Comparison of ENCODE assay signal across 13 cellular contexts in genomic region chr11:62858201-62858600, GRCh38. TPM values are rescaled to one million over a fixed set of nuclear protein-coding genes. Genes with fewer than 3 reads are reported as not detected.
DNase-seq lines count a peak whose midpoint lies in the region; ATAC-seq and TF ChIP-seq lines count a peak whose summit lies in the region.
"Had no signal": no experiment of that assay in that cellular context is flagged by ENCODE, and none has a peak within 500 bp of the region (broad histone marks: within the 10 kb centered on the region; RNA-seq: fewer than 3 reads in every experiment).

No MANE protein-coding gene starts in this region.

- POLR2A ChIA-PET in activated CD4-positive, alpha-beta T cell treated with anti-CD3 and anti-CD28 coated beads, Interleukin-2, amount 10 ng/mL, durations not matched to agents 7 days and 5 days (lab: Charles Lee) = interaction anchor here (5.1 kb wide), 1 partner anchor 18 kb away, joined by 58 read pairs; the partner anchor contains the start of gene WDR74

- H3K4me1 ChIP-seq in OCI-LY1 (ENCODE audit: insufficient read depth, low read length, severe bottlenecking) (peaks cover 73% of the 10 kb centered on the region), endodermal cell (ENCODE audit: control insufficient read depth, insufficient read depth, low read length) (peaks cover 5% of the 10 kb centered on the region), tibial nerve (peaks cover 3 to 32% (median 18%) of the 10 kb centered on the region in 4 donors)

- H3K27me3 ChIP-seq in OCI-LY1 (ENCODE audit: insufficient read depth, low read length) (no peaks in the 10 kb centered on the region), endodermal cell (ENCODE audit: control insufficient read depth, insufficient read depth, low read length, poor library complexity, severe bottlenecking) (no peaks in the 10 kb centered on the region), tibial nerve (no peaks in the 10 kb centered on the region)
- H3K27me3 ChIP-seq: Peyer's patch had no signal

- no peak overlapping the region for H2AFZ ChIP-seq in OCI-LY1 (ENCODE audit: low read length)

- no peak for TF ChIP-seq POLR2A in tibial nerve (IDR thresholded peaks at IDR 0.05)

- no peaks in the 10 kb centered on the region for H3K9me3 Mint-ChIP-seq in activated CD4-positive, alpha-beta T cell treated with anti-CD3 and anti-CD28 coated beads, Interleukin-2, amount 10 ng/mL, durations not matched to agents 7 days and 5 days
- H3K9me3 Mint-ChIP-seq in endodermal cell = no peaks in the 10 kb centered on the region

- peaks cover 38% of the 10 kb centered on the region for H3K36me3 ChIP-seq in OCI-LY1 (ENCODE audit: insufficient read depth, low read length)
- H3K36me3 ChIP-seq in endodermal cell (ENCODE audit: control insufficient read depth, insufficient read depth, low read length) = peaks cover 31% of the 10 kb centered on the region
- H3K36me3 ChIP-seq in tibial nerve = peaks cover 0 to 10% (median 4%) of the 10 kb centered on the region in 3 donors

- H3K27ac ChIP-seq in OCI-LY1 (ENCODE audit: low read depth, low read length, poor library complexity, severe bottlenecking) (peak overlapping the region; percentile 83), endodermal cell (ENCODE audit: low read depth, low read length) (no peak overlapping the region), skin epidermis (peak overlapping the region in 19 of 21 experiments; percentile 15 to 90 (median 46)), tibial nerve (no peak overlapping the region)
- H3K27ac ChIP-seq: Peyer's patch had no signal

- WGBS in endodermal cell (ENCODE audit: insufficient coverage in 1 of 2, insufficient read length in 1 of 2), 2 experiments = 27 to 40% methylated on average over 7 of the region's 7 CpGs
- 67 to 75% methylated on average over 7 of the region's 7 CpGs for WGBS in tibial nerve, 2 donors

- H3K9me3 ChIP-seq in OCI-LY1 (ENCODE audit: low read length) = no peaks in the 10 kb centered on the region
- no peaks in the 10 kb centered on the region for H3K9me3 ChIP-seq in endodermal cell (ENCODE audit: control insufficient read depth, low read length)
- H3K9me3 ChIP-seq in tibial nerve = no peaks in the 10 kb centered on the region
- H3K9me3 ChIP-seq: Peyer's patch had no signal

- H3K4me1 Mint-ChIP-seq in activated CD4-positive, alpha-beta T cell treated with anti-CD3 and anti-CD28 coated beads, Interleukin-2, amount 10 ng/mL, durations not matched to agents 7 days and 5 days = peaks cover 66% of the 10 kb centered on the region
- H3K4me1 Mint-ChIP-seq in endodermal cell = peaks cover 48% of the 10 kb centered on the region

- H3K27ac Mint-ChIP-seq in activated CD4-positive, alpha-beta T cell treated with anti-CD3 and anti-CD28 coated beads, Interleukin-2, amount 10 ng/mL, durations not matched to agents 7 days and 5 days = peak overlapping the region; percentile 6
- peak overlapping the region; percentile 92 for H3K27ac Mint-ChIP-seq in endodermal cell

- ATAC-seq in left ventricle myocardium superior (no peak), HG03097 (IDR thresholded peaks at IDR 0.05; ENCODE audit: low FRiP score, unreplicated experiment) (no peak)

- H3K27me3 Mint-ChIP-seq in activated CD4-positive, alpha-beta T cell treated with anti-CD3 and anti-CD28 coated beads, Interleukin-2, amount 10 ng/mL, durations not matched to agents 7 days and 5 days = no peaks in the 10 kb centered on the region
- no peaks in the 10 kb centered on the region for H3K27me3 Mint-ChIP-seq in endodermal cell (ENCODE audit: insufficient read depth)

- peaks cover 26% of the 10 kb centered on the region for H3K36me3 Mint-ChIP-seq in activated CD4-positive, alpha-beta T cell treated with anti-CD3 and anti-CD28 coated beads, Interleukin-2, amount 10 ng/mL, durations not matched to agents 7 days and 5 days (ENCODE audit: low read depth)
- peaks cover 35% of the 10 kb centered on the region for H3K36me3 Mint-ChIP-seq in endodermal cell (ENCODE audit: low read depth)

- H3K4me3 ChIP-seq in OCI-LY1 (ENCODE audit: low read depth, low read length, poor library complexity, severe bottlenecking) (peak overlapping the region; percentile 100), endodermal cell (ENCODE audit: low read length) (peak overlapping the region; percentile 96), skin epidermis (no peak overlapping the region), tibial nerve (no peak overlapping the region)
- H3K4me3 ChIP-seq: Peyer's patch had no signal

- intact Hi-C loops in left ventricle myocardium superior (cut with micrococcal nuclease) = no loop called here

- TF ChIP-seq EP300 in tibial nerve (IDR thresholded peaks at IDR 0.05) = no peak

- peaks cover 53% of the 10 kb centered on the region for H3K79me2 ChIP-seq in OCI-LY1 (ENCODE audit: insufficient read depth, low read length)

- TF ChIP-seq CTCF in OCI-LY1 (IDR thresholded peaks at IDR 0.05; ENCODE audit: low read length) (no peak), endodermal cell (conservative IDR thresholded peaks at IDR 0.05) (no peak), tibial nerve (IDR thresholded peaks at IDR 0.05) (no peak)

- DNase-seq in activated CD4-positive, alpha-beta T cell treated with anti-CD3 and anti-CD28 coated beads, Interleukin-2, amount 10 ng/mL, durations not matched to agents 7 days and 5 days = no peak
- DNase-seq in activated CD4-positive, alpha-beta T cell treated with anti-CD3 and anti-CD28 coated beads for 4 hours = no peak
- DNase-seq in endodermal cell (no peak), tibial nerve (ENCODE audit: low spot score in 2 of 2) (no peak), left ventricle myocardium superior (no peak)
- DNase-seq: activated CD4-positive, alpha-beta T cell treated with anti-CD3 and anti-CD28 coated beads, Interleukin-2, amount 50 U/mL, for 1 hour; Peyer's patch; stimulated activated CD4-positive, alpha-beta T cell treated with anti-CD3 and anti-CD28 coated beads, Interleukin-1b, Interleukin-23, amount 100 ng/mL, for 48 hours had no signal

- no peaks in the 10 kb centered on the region for H4K20me1 ChIP-seq in OCI-LY1 (ENCODE audit: insufficient read depth, low read length)

- H3K4me3 Mint-ChIP-seq in activated CD4-positive, alpha-beta T cell treated with anti-CD3 and anti-CD28 coated beads, Interleukin-2, amount 10 ng/mL, durations not matched to agents 7 days and 5 days = peak overlapping the region; percentile 59
- peak overlapping the region; percentile 100 for H3K4me3 Mint-ChIP-seq in endodermal cell

- CTCF ChIA-PET in activated CD4-positive, alpha-beta T cell treated with anti-CD3 and anti-CD28 coated beads, Interleukin-2, amount 10 ng/mL, durations not matched to agents 7 days and 5 days (lab: Charles Lee) = interaction anchor here (1.1 to 1.4 kb wide), 3 partner anchors 23 to 72 kb away, joined by 3 to 7 read pairs (median 4); partner anchors contain the start of genes SLC3A2 and STX5

- H3K9ac ChIP-seq in OCI-LY1 (ENCODE audit: low read length) (peak overlapping the region; percentile 97), endodermal cell (ENCODE audit: extremely low read depth, low read length, poor library complexity, severe bottlenecking) (peak overlapping the region; percentile 100)

- H3K4me2 ChIP-seq in OCI-LY1 (ENCODE audit: low read length) = peak overlapping the region; percentile 76

- H3F3A ChIP-seq in OCI-LY1 (ENCODE audit: insufficient read depth, low read length) = peaks cover 23% of the 10 kb centered on the region

- H3K9me2 ChIP-seq in OCI-LY1 (ENCODE audit: low read depth, low read length) = no peaks in the 10 kb centered on the region

RNA-seq across cellular contexts. Expression of gene WDR74, which starts 18.8 kb away (rescaled TPM):
- total RNA-seq in activated CD4-positive, alpha-beta T cell treated with anti-CD3 and anti-CD28 coated beads, Interleukin-2, amount 10 ng/mL, durations not matched to agents 7 days and 5 days = 10 to 100 TPM; 53.8 to 60.4 TPM
- 10 to 100 TPM; 44.6 to 48.1 TPM for total RNA-seq in endodermal cell
- 130 TPM for polyA plus RNA-seq in endodermal cell (2013, experiment 1 of 2)
- polyA plus RNA-seq in endodermal cell (2013, experiment 2 of 2) = 195 TPM
- 10 to 100 TPM; 31.7 to 75.0 (median 48.0) TPM for total RNA-seq in tibial nerve
- total RNA-seq in left ventricle myocardium superior = 25.8 TPM

RNA-seq across cellular contexts. Expression of gene SLC3A2, which starts 22.5 kb away (rescaled TPM):
- total RNA-seq in activated CD4-positive, alpha-beta T cell treated with anti-CD3 and anti-CD28 coated beads, Interleukin-2, amount 10 ng/mL, durations not matched to agents 7 days and 5 days = 100 to 1,000 TPM; 153 to 157 TPM
- 100 to 1,000 TPM; 438 to 488 TPM for total RNA-seq in endodermal cell
- 216 TPM for polyA plus RNA-seq in endodermal cell (2013, experiment 1 of 2)
- 179 TPM for polyA plus RNA-seq in endodermal cell (2013, experiment 2 of 2)
- total RNA-seq in tibial nerve = 100 to 1,000 TPM; 108 to 148 (median 133) TPM
- 36.4 TPM for total RNA-seq in left ventricle myocardium superior

RNA-seq across cellular contexts. Expression of gene TEX54, which starts 25.6 kb away (rescaled TPM):
- total RNA-seq in activated CD4-positive, alpha-beta T cell treated with anti-CD3 and anti-CD28 coated beads, Interleukin-2, amount 10 ng/mL, durations not matched to agents 7 days and 5 days = under 1 TPM in 1 of 2 experiments, not detected in 1; 0.48 TPM
- not detected for total RNA-seq in endodermal cell
- polyA plus RNA-seq in endodermal cell (2013, experiment 1 of 2) = not detected
- not detected for polyA plus RNA-seq in endodermal cell (2013, experiment 2 of 2)
- not detected for total RNA-seq in tibial nerve
- total RNA-seq in left ventricle myocardium superior = not detected
- total RNA-seq: frontal cortex, Peyer's patch had no signal
- polyA plus RNA-seq: AG04450 had no signal

RNA-seq across cellular contexts. Expression of gene STX5, which starts 26.4 kb away (rescaled TPM):
- 10 to 100 TPM; 34.1 to 41.0 TPM for total RNA-seq in activated CD4-positive, alpha-beta T cell treated with anti-CD3 and anti-CD28 coated beads, Interleukin-2, amount 10 ng/mL, durations not matched to agents 7 days and 5 days
- 10 to 100 TPM; 36.9 to 37.3 TPM for total RNA-seq in endodermal cell
- polyA plus RNA-seq in endodermal cell (2013, experiment 1 of 2) = 38.8 TPM
- polyA plus RNA-seq in endodermal cell (2013, experiment 2 of 2) = 35.1 TPM
- total RNA-seq in tibial nerve = 10 to 100 TPM; 25.9 to 39.1 (median 29.2) TPM
- total RNA-seq in left ventricle myocardium superior = 19.5 TPM

RNA-seq across cellular contexts. Expression of gene NXF1, which starts 53.0 kb away (rescaled TPM):
- total RNA-seq in activated CD4-positive, alpha-beta T cell treated with anti-CD3 and anti-CD28 coated beads, Interleukin-2, amount 10 ng/mL, durations not matched to agents 7 days and 5 days = 100 to 1,000 TPM; 110 to 121 TPM
- total RNA-seq in endodermal cell = 10 to 100 TPM; 45.8 to 61.4 TPM
- polyA plus RNA-seq in endodermal cell (2013, experiment 1 of 2) = 60.6 TPM
- polyA plus RNA-seq in endodermal cell (2013, experiment 2 of 2) = 59.8 TPM
- total RNA-seq in tibial nerve = 10 to 100 TPM; 51.3 to 94.4 (median 67.0) TPM
- total RNA-seq in left ventricle myocardium superior = 49.6 TPM

Comparison
In these comparisons a context has a peak if more than half of its experiments do, and no peak if none do; other contexts are left out.
1. H3K27ac ChIP-seq: peak in OCI-LY1 (single experiment) and skin epidermis (19 of 21); none in endodermal cell (single experiment) and tibial nerve (0 of 4).
2. H3K4me3 ChIP-seq: peak in OCI-LY1 (single experiment) and endodermal cell (single experiment); none in skin epidermis (0 of 7) and tibial nerve (0 of 4).